In the genomic region with DNA sequence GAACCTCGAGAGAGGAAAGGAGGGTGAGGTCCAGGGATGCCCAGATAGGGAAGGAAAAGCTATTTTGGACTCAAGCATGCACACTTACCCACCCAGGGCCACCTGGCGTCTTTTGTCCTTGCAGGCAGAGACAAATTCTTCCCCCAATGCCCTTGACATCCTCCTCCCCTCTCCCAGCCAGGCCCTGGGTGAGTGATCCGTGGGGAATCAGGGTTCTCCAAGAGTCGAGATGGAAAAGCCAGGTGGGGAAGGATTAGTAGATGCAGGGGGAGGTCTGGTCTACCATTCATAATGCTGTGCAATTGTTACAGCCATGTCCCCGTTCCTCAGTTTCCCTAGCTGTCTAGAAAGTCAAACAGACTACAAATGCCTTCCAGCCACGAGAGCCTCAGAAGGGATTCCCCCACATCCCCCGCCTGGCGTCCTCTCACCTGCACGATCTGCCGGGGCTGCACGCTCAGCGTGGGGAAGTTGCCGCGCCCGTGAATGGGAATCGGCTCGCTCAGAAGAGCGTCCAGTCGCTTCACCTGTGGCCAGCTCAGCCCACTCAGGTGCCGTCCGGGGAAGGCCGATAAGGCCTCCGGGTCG, we compare ENCODE assay signal across 8 cellular contexts. TPM values are rescaled to one million over a fixed set of nuclear protein-coding genes. Genes with fewer than 3 reads are reported as not detected.
DNase-seq lines count a peak whose midpoint lies in the region; ATAC-seq and TF ChIP-seq lines count a peak whose summit lies in the region.

No MANE protein-coding gene starts in this region.

- in situ Hi-C loops in Panc1 (cut with HindIII; ENCODE audit: low pct_unique_long_range_greater_than_20kb, low sequenced_read_pairs), result no loop called here

- DNase-seq in CD4-positive, alpha-beta T cell, result no peak
- DNase-seq in Panc1 (ENCODE audit: low read depth, low spot score) (no peak), fibroblast of lung (ENCODE audit: low read depth in 2 of 2) (no peak), ovary (no peak), DMS79 treated with DMSO at 0.1 percent for 48 hours (lab: John Stamatoyannopoulos, UW) (no peak), NCI-H526 (lab: John Stamatoyannopoulos, UW) (no peak)
- DNase-seq in activated CD4-positive, alpha-beta T cell treated with anti-CD3 and anti-CD28 coated beads, Interleukin-2, amount 10 ng/mL, durations not matched to agents 24 days and 14 days, result no peak

- no peak for TF ChIP-seq EP300 in ovary (IDR thresholded peaks at IDR 0.05)

- no peaks in the 10 kb centered on the region for H3K9me3 ChIP-seq in CD4-positive, alpha-beta T cell (ENCODE audit: control insufficient read depth, low read length)
- no peaks in the 10 kb centered on the region for H3K9me3 ChIP-seq in Panc1 (ENCODE audit: control insufficient read depth, insufficient read depth, low read depth, low read length)
- H3K9me3 ChIP-seq in fibroblast of lung (ENCODE audit: control insufficient read depth, insufficient read depth, low read depth, low read length), result no peaks in the 10 kb centered on the region
- no peaks in the 10 kb centered on the region for H3K9me3 ChIP-seq in ovary

- peak overlapping the region; percentile 32 for H3K4me2 ChIP-seq in fibroblast of lung (ENCODE audit: extremely low read depth, insufficient read depth, low read length)

- H3K4me1 Mint-ChIP-seq in CD4-positive, alpha-beta T cell (ENCODE audit: low read depth), result peaks cover 5% of the 10 kb centered on the region
- peaks cover 3% of the 10 kb centered on the region for H3K4me1 Mint-ChIP-seq in activated CD4-positive, alpha-beta T cell treated with anti-CD3 and anti-CD28 coated beads, Interleukin-2, amount 10 ng/mL, durations not matched to agents 24 days and 14 days

- CTCF ChIA-PET in CD4-positive, alpha-beta T cell (lab: Charles Lee), result interaction anchor here (0.6 to 1.3 kb wide), 2 partner anchors 15 to 31 kb away, joined by 3 read pairs; no protein-coding TSS in a partner anchor
- CTCF ChIA-PET in Panc1 (lab: Charles Lee), result no interaction called here

- no peak for TF ChIP-seq CTCF in CD4-positive, alpha-beta T cell (IDR thresholded peaks at IDR 0.05)
- TF ChIP-seq CTCF in Panc1 (IDR thresholded peaks at IDR 0.05) (no peak), fibroblast of lung (conservative IDR thresholded peaks at IDR 0.05 in 1 of 2, IDR thresholded peaks at IDR 0.05 in 1 of 2; ENCODE audit: low read depth in 1 of 2, low read length in 2 of 2) (no peak), ovary (IDR thresholded peaks at IDR 0.05) (no peak)

- H3K27ac ChIP-seq in CD4-positive, alpha-beta T cell (ENCODE audit: low read depth, low read length), result no peak overlapping the region
- H3K27ac ChIP-seq in Panc1 (ENCODE audit: low read length) (peak overlapping the region; percentile 87), fibroblast of lung (ENCODE audit: insufficient read depth, low read length) (no peak overlapping the region), ovary (no peak overlapping the region)

- H3K9me3 Mint-ChIP-seq in CD4-positive, alpha-beta T cell, result no peaks in the 10 kb centered on the region
- no peaks in the 10 kb centered on the region for H3K9me3 Mint-ChIP-seq in activated CD4-positive, alpha-beta T cell treated with anti-CD3 and anti-CD28 coated beads, Interleukin-2, amount 10 ng/mL, durations not matched to agents 24 days and 14 days

- H3K4me3 Mint-ChIP-seq in CD4-positive, alpha-beta T cell, result no peak overlapping the region
- H3K4me3 Mint-ChIP-seq in activated CD4-positive, alpha-beta T cell treated with anti-CD3 and anti-CD28 coated beads, Interleukin-2, amount 10 ng/mL, durations not matched to agents 24 days and 14 days, result no peak overlapping the region

- WGBS in ovary, 3 donors, result 17 to 25% (median 23%) methylated on average over 24 of the region's 24 CpGs

- peak; percentile 35 for ATAC-seq in CD4-positive, alpha-beta T cell (ENCODE audit: poor library complexity)
- ATAC-seq in Panc1 (peak; percentile 11; the same call in 1 of the 2 replicates), HG02970 (IDR thresholded peaks at IDR 0.05; ENCODE audit: low FRiP score, unreplicated experiment) (no peak)

- intact Hi-C loops in CD4-positive, alpha-beta T cell (cut with DNase I, micrococcal nuclease), result no loop called here
- intact Hi-C loops in Panc1 (cut with micrococcal nuclease; ENCODE audit: unreplicated experiment), result no loop called here
- intact Hi-C loops in ovary (cut with DNase I), result no loop called here
- intact Hi-C loops in activated CD4-positive, alpha-beta T cell treated with anti-CD3 and anti-CD28 coated beads, Interleukin-2, amount 10 ng/mL, durations not matched to agents 24 days and 14 days (cut with micrococcal nuclease), result no loop called here

- no TSS peak for BruUV-seq in Panc1 (replicated peaks; lab: Mats Ljungman, UMichigan)

- H3K79me2 ChIP-seq in fibroblast of lung (ENCODE audit: control insufficient read depth, insufficient read depth, low read length), result no peaks in the 10 kb centered on the region

- peaks cover 18% of the 10 kb centered on the region for H3K27me3 ChIP-seq in CD4-positive, alpha-beta T cell (ENCODE audit: control insufficient read depth, insufficient read depth, low read length)
- H3K27me3 ChIP-seq in Panc1 (ENCODE audit: control insufficient read depth, insufficient read depth, low read length), result no peaks in the 10 kb centered on the region
- H3K27me3 ChIP-seq in fibroblast of lung (ENCODE audit: control insufficient read depth, insufficient read depth, low read length), result no peaks in the 10 kb centered on the region
- no peaks in the 10 kb centered on the region for H3K27me3 ChIP-seq in ovary

- peak overlapping the region; percentile 30 for H3K9ac ChIP-seq in fibroblast of lung (ENCODE audit: insufficient read depth, low read length)

- H3K36me3 ChIP-seq in Panc1 (ENCODE audit: control insufficient read depth, insufficient read depth, low read length) (no peaks in the 10 kb centered on the region), fibroblast of lung (ENCODE audit: control insufficient read depth, insufficient read depth, low read length) (no peaks in the 10 kb centered on the region), ovary (no peaks in the 10 kb centered on the region)

- no peaks in the 10 kb centered on the region for H3K36me3 Mint-ChIP-seq in CD4-positive, alpha-beta T cell (ENCODE audit: low read depth)
- H3K36me3 Mint-ChIP-seq in activated CD4-positive, alpha-beta T cell treated with anti-CD3 and anti-CD28 coated beads, Interleukin-2, amount 10 ng/mL, durations not matched to agents 24 days and 14 days (ENCODE audit: low read depth), result no peaks in the 10 kb centered on the region

- no peak overlapping the region for H3K27ac Mint-ChIP-seq in CD4-positive, alpha-beta T cell
- no peak overlapping the region for H3K27ac Mint-ChIP-seq in activated CD4-positive, alpha-beta T cell treated with anti-CD3 and anti-CD28 coated beads, Interleukin-2, amount 10 ng/mL, durations not matched to agents 24 days and 14 days

- TF ChIP-seq POLR2A in ovary (IDR thresholded peaks at IDR 0.05), result no peak

- H3K27me3 Mint-ChIP-seq in CD4-positive, alpha-beta T cell, result peaks cover 46% of the 10 kb centered on the region
- peaks cover 36% of the 10 kb centered on the region for H3K27me3 Mint-ChIP-seq in activated CD4-positive, alpha-beta T cell treated with anti-CD3 and anti-CD28 coated beads, Interleukin-2, amount 10 ng/mL, durations not matched to agents 24 days and 14 days

- no peaks in the 10 kb centered on the region for H4K20me1 ChIP-seq in fibroblast of lung (ENCODE audit: control insufficient read depth, extremely low read depth, insufficient read depth, low read length)

- POLR2A ChIA-PET in CD4-positive, alpha-beta T cell (lab: Charles Lee), result no interaction called here
- POLR2A ChIA-PET in Panc1 (lab: Charles Lee), result interaction anchor here (0.5 kb wide), 1 partner anchor 15 kb away, joined by 6 read pairs; no protein-coding TSS in a partner anchor

- no peak overlapping the region for H2AFZ ChIP-seq in fibroblast of lung (ENCODE audit: low read length)

- H3K4me1 ChIP-seq in Panc1 (ENCODE audit: control insufficient read depth, insufficient read depth, low read length) (peaks cover 41% of the 10 kb centered on the region), fibroblast of lung (ENCODE audit: control insufficient read depth, extremely low read depth, insufficient read depth, low read length) (peaks cover 5% of the 10 kb centered on the region), ovary (ENCODE audit: insufficient read depth) (peaks cover 4% of the 10 kb centered on the region)

- peak overlapping the region; percentile 58 to 63 for H3K4me3 ChIP-seq in Panc1 (ENCODE audit: low read depth in 2 of 2, low read length in 2 of 2)
- H3K4me3 ChIP-seq in fibroblast of lung (replicated peaks in 1 of 4; ENCODE audit: control extremely low read depth in 1 of 4, insufficient read depth in 1 of 4, low read depth in 3 of 4, low read length in 4 of 4), result peak overlapping the region in 3 of 4 experiments; percentile 21 to 45 (median 34)
- peak overlapping the region; percentile 50 for H3K4me3 ChIP-seq in ovary

RNA-seq across cellular contexts. Expression of a gene that starts 0.6 kb away (rescaled TPM):
- not detected for total RNA-seq in CD4-positive, alpha-beta T cell
- total RNA-seq in Panc1 (2021; ENCODE audit: unreplicated experiment), result 12.6 TPM
- polyA plus RNA-seq in Panc1 (2012; ENCODE audit: insufficient read length), result 9.5 TPM
- 0.50 and 1.0 TPM in 2 replicates for total RNA-seq in fibroblast of lung
- polyA plus RNA-seq in fibroblast of lung, result 1.9 and 9.3 TPM in 2 replicates
- 2.0 and 10.8 TPM in 2 replicates for polyA plus RNA-seq in fibroblast of lung (2012)
- 3.7 and 13.7 TPM in 2 replicates for polyA minus RNA-seq in fibroblast of lung (ENCODE audit: low replicate concordance)
- total RNA-seq in ovary, result 1 to 10 TPM in 6 of 7 donors, under 1 TPM in 1; 0.33 to 7.4 (median 2.3) TPM
- polyA plus RNA-seq in ovary, result 1 to 10 TPM; 2.9 to 5.3 TPM
- not detected in 2 replicates for total RNA-seq in activated CD4-positive, alpha-beta T cell treated with anti-CD3 and anti-CD28 coated beads, Interleukin-2, amount 10 ng/mL, durations not matched to agents 24 days and 14 days

RNA-seq across cellular contexts. Expression of a gene that starts 18.6 kb away (rescaled TPM):
- under 1 TPM; 0.19 to 0.20 TPM for total RNA-seq in CD4-positive, alpha-beta T cell
- total RNA-seq in Panc1 (2021; ENCODE audit: unreplicated experiment), result 81.2 TPM
- polyA plus RNA-seq in Panc1 (2012; ENCODE audit: insufficient read length), result 95.3 TPM
- total RNA-seq in fibroblast of lung, result 10.8 and 16.2 TPM in 2 replicates
- 32.6 and 66.9 TPM in 2 replicates for polyA plus RNA-seq in fibroblast of lung
- polyA plus RNA-seq in fibroblast of lung (2012), result 27.5 and 54.1 TPM in 2 replicates
- polyA minus RNA-seq in fibroblast of lung (ENCODE audit: low replicate concordance), result 9.0 and 25.6 TPM in 2 replicates
- 10 to 100 TPM in 1 of 7 donors, 1 to 10 TPM in 3, under 1 TPM in 3; 0.25 to 23.8 (median 2.9) TPM for total RNA-seq in ovary
- 10 to 100 TPM in 1 of 2 donors, 1 to 10 TPM in 1; 4.2 to 18.0 TPM for polyA plus RNA-seq in ovary
- total RNA-seq in activated CD4-positive, alpha-beta T cell treated with anti-CD3 and anti-CD28 coated beads, Interleukin-2, amount 10 ng/mL, durations not matched to agents 24 days and 14 days, result 1.3 and 2.2 TPM in 2 replicates

RNA-seq across cellular contexts. Expression of a gene that starts 51.8 kb away (rescaled TPM):
- 1 to 10 TPM in 1 of 2 experiments, under 1 TPM in 1; 0.95 to 1.2 TPM for total RNA-seq in CD4-positive, alpha-beta T cell
- total RNA-seq in Panc1 (2021; ENCODE audit: unreplicated experiment), result 3.2 TPM
- polyA plus RNA-seq in Panc1 (2012; ENCODE audit: insufficient read length), result 3.8 TPM
- not detected in 2 replicates for total RNA-seq in fibroblast of lung
- 0.05 TPM in 1 of 2 replicates, not detected in the other for polyA plus RNA-seq in fibroblast of lung
- polyA plus RNA-seq in fibroblast of lung (2012), result not detected in 2 replicates
- not detected in 2 replicates for polyA minus RNA-seq in fibroblast of lung (ENCODE audit: low replicate concordance)
- 10 to 100 TPM in 1 of 7 donors, 1 to 10 TPM in 1, under 1 TPM in 2, not detected in 3; 0.59 to 11.0 (median 0.84) TPM for total RNA-seq in ovary
- under 1 TPM in 1 of 2 donors, not detected in 1; 0.08 TPM for polyA plus RNA-seq in ovary
- not detected in 2 replicates for total RNA-seq in activated CD4-positive, alpha-beta T cell treated with anti-CD3 and anti-CD28 coated beads, Interleukin-2, amount 10 ng/mL, durations not matched to agents 24 days and 14 days
